Comparison of ENCODE assay signal across 1 cellular context in the genomic region with DNA sequence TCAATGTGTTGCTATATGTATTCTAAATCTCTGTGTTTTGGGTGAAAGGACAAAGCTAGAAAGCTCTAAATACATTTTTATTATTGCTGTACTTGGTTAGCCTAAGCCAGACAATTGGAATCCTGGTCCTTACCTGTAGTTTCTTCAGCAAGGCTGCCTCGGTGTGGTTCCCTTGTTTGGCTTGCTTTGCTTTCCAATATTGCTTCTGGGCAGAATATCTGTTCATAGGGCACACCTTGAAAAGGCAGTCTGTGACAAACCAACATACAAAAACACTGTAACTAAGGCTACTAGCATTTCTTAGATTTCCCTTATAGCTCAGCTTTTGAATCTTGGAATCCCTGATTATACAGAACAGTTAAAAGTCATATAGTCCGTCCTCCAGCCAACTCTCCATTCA.
TF ChIP-seq lines count a peak whose summit lies in the region.

No MANE protein-coding gene starts in this region.

TF ChIP-seq in A549, 52 proteins besides CTCF, POLR2A, EP300 and RAD21 (continued from another document):
- TF ChIP-seq, protein P1, sequence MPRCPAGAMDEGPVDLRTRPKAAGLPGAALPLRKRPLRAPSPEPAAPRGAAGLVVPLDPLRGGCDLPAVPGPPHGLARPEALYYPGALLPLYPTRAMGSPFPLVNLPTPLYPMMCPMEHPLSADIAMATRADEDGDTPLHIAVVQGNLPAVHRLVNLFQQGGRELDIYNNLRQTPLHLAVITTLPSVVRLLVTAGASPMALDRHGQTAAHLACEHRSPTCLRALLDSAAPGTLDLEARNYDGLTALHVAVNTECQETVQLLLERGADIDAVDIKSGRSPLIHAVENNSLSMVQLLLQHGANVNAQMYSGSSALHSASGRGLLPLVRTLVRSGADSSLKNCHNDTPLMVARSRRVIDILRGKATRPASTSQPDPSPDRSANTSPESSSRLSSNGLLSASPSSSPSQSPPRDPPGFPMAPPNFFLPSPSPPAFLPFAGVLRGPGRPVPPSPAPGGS (IDR thresholded peaks at IDR 0.05), result no peak
- TF ChIP-seq RARB (CRISPR knock-in tag; IDR thresholded peaks at IDR 0.05), result no peak
- TF ChIP-seq, protein P2, sequence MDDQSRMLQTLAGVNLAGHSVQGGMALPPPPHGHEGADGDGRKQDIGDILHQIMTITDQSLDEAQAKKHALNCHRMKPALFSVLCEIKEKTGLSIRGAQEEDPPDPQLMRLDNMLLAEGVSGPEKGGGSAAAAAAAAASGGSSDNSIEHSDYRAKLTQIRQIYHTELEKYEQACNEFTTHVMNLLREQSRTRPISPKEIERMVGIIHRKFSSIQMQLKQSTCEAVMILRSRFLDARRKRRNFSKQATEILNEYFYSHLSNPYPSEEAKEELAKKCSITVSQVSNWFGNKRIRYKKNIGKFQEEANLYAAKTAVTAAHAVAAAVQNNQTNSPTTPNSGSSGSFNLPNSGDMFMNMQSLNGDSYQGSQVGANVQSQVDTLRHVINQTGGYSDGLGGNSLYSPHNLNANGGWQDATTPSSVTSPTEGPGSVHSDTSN (IDR thresholded peaks at IDR 0.05), result no peak
- no peak for TF ChIP-seq HOXB5 (CRISPR knock-in tag; IDR thresholded peaks at IDR 0.05)
- TF ChIP-seq, protein P3, sequence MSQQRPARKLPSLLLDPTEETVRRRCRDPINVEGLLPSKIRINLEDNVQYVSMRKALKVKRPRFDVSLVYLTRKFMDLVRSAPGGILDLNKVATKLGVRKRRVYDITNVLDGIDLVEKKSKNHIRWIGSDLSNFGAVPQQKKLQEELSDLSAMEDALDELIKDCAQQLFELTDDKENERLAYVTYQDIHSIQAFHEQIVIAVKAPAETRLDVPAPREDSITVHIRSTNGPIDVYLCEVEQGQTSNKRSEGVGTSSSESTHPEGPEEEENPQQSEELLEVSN (IDR thresholded peaks at IDR 0.05; ENCODE audit: borderline replicate concordance, low read depth), result no peak
- no peak for TF ChIP-seq JUN (IDR thresholded peaks at IDR 0.05)
- TF ChIP-seq MYC (IDR thresholded peaks at IDR 0.05; ENCODE audit: borderline replicate concordance, low read length), result no peak
- no peak for TF ChIP-seq RNF2 (IDR thresholded peaks at IDR 0.05; ENCODE audit: borderline replicate concordance, low read depth)
